ENCODE assay signal across 18 cellular contexts in the genomic region with DNA sequence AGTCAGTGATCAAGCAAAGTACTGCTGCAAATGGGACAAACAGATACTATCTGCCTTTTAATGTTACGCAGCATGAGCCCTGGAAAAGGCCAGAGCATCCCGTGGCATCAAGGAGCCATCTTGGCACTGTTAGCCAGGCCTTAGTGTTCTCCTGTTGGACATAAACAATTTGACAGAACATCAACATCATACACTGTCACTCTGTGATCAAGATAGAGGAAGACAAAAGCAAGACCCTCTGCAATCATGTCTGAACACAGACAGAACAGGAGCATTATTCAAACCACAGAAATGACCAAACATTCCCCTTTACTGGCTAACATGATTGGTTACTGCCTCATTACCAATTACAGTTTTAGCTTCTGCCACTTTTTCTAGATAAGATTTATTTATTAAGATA. TPM values are rescaled to one million over a fixed set of nuclear protein-coding genes. Genes with fewer than 3 reads are reported as not detected.
DNase-seq lines count a peak whose midpoint lies in the region; ATAC-seq and TF ChIP-seq lines count a peak whose summit lies in the region.
"Had no signal": no experiment of that assay in that cellular context is flagged by ENCODE, and none has a peak within 500 bp of the region (broad histone marks: within the 10 kb centered on the region; RNA-seq: fewer than 3 reads in every experiment).

No MANE protein-coding gene starts in this region.

- H3K27ac ChIP-seq in CD4-positive, CD25-positive, alpha-beta regulatory T cell (ENCODE audit: insufficient read depth, low read length, poor library complexity, severe bottlenecking), result no peak overlapping the region
- H3K27ac ChIP-seq: gastroesophageal sphincter, thoracic aorta, VCaP had no signal

- H3K27ac Mint-ChIP-seq in CD4-positive, CD25-positive, alpha-beta regulatory T cell, result peak overlapping the region in 2 of 3 donors; percentile 27 to 48
- peak overlapping the region; percentile 33 for H3K27ac Mint-ChIP-seq in activated naive CD8-positive, alpha-beta T cell treated with anti-CD3 and anti-CD28 coated beads, Interleukin-2, amount 50 U/mL, for 24 hours
- H3K27ac Mint-ChIP-seq in naive thymus-derived CD8-positive, alpha-beta T cell, result peak overlapping the region in 8 of 10 donors; percentile 3 to 79 (median 50)
- H3K27ac Mint-ChIP-seq: activated CD4-positive, alpha-beta memory T cell treated with anti-CD3 and anti-CD28 coated beads for 36 hours had no signal

- no peaks in the 10 kb centered on the region for H3K27me3 Mint-ChIP-seq in CD4-positive, CD25-positive, alpha-beta regulatory T cell
- H3K27me3 Mint-ChIP-seq in activated naive CD8-positive, alpha-beta T cell treated with anti-CD3 and anti-CD28 coated beads, Interleukin-2, amount 50 U/mL, for 24 hours, result no peaks in the 10 kb centered on the region
- H3K27me3 Mint-ChIP-seq in naive thymus-derived CD8-positive, alpha-beta T cell, result no peaks in the 10 kb centered on the region
- H3K27me3 Mint-ChIP-seq: activated CD4-positive, alpha-beta memory T cell treated with anti-CD3 and anti-CD28 coated beads for 36 hours; T-cell had no signal

- H3K4me1 Mint-ChIP-seq in CD4-positive, CD25-positive, alpha-beta regulatory T cell, result peaks cover 4 to 35% (median 29%) of the 10 kb centered on the region in 4 donors
- H3K4me1 Mint-ChIP-seq in activated naive CD8-positive, alpha-beta T cell treated with anti-CD3 and anti-CD28 coated beads, Interleukin-2, amount 50 U/mL, for 24 hours, result peaks cover 32% of the 10 kb centered on the region
- H3K4me1 Mint-ChIP-seq in naive thymus-derived CD8-positive, alpha-beta T cell, result peaks cover 25 to 42% (median 31%) of the 10 kb centered on the region in 4 donors

- H3K4me1 ChIP-seq in CD4-positive, CD25-positive, alpha-beta regulatory T cell (ENCODE audit: control insufficient read depth, insufficient read depth, low read length, poor library complexity, severe bottlenecking), result no peaks in the 10 kb centered on the region
- H3K4me1 ChIP-seq: Caco-2 had no signal

- TF ChIP-seq CTCF in NB4 (IDR thresholded peaks at IDR 0.05; ENCODE audit: low read depth, low read length), result no peak

- H3K4me3 ChIP-seq in CD4-positive, CD25-positive, alpha-beta regulatory T cell (ENCODE audit: low read depth, low read length), result no peak overlapping the region
- no peak overlapping the region for H3K4me3 ChIP-seq in NB4 (ENCODE audit: low read depth, low read length)
- H3K4me3 ChIP-seq: gastroesophageal sphincter, thoracic aorta had no signal

- no peak for TF ChIP-seq POLR2A in NB4 (IDR thresholded peaks at IDR 0.05; ENCODE audit: extremely low read depth, insufficient read length)

- peaks cover 86% of the 10 kb centered on the region for H3K36me3 ChIP-seq in CD4-positive, CD25-positive, alpha-beta regulatory T cell (ENCODE audit: control insufficient read depth, insufficient read depth, low read length)

- no peaks in the 10 kb centered on the region for H3K9me3 ChIP-seq in CD4-positive, CD25-positive, alpha-beta regulatory T cell (ENCODE audit: control insufficient read depth in 2 of 2, low read length in 2 of 2)
- H3K9me3 ChIP-seq: Caco-2, gastroesophageal sphincter, thoracic aorta had no signal

- POLR2A ChIA-PET in naive thymus-derived CD8-positive, alpha-beta T cell (lab: Charles Lee), result interaction anchor here (1.2 kb wide), 1 partner anchor 207 kb away, joined by 3 read pairs; no protein-coding TSS in a partner anchor

- H3K4me3 Mint-ChIP-seq in CD4-positive, CD25-positive, alpha-beta regulatory T cell, result no peak overlapping the region
- H3K4me3 Mint-ChIP-seq in activated naive CD8-positive, alpha-beta T cell treated with anti-CD3 and anti-CD28 coated beads, Interleukin-2, amount 50 U/mL, for 24 hours, result no peak overlapping the region
- H3K4me3 Mint-ChIP-seq in naive thymus-derived CD8-positive, alpha-beta T cell, result no peak overlapping the region
- H3K4me3 Mint-ChIP-seq: activated CD4-positive, alpha-beta memory T cell treated with anti-CD3 and anti-CD28 coated beads for 36 hours; activated T-cell treated with anti-CD3 and anti-CD28 coated beads, Interleukin-2, amount 50 U/mL, for 4 hours; T-cell had no signal

- no peaks in the 10 kb centered on the region for H3K27me3 ChIP-seq in CD4-positive, CD25-positive, alpha-beta regulatory T cell (ENCODE audit: control insufficient read depth, insufficient read depth, low read length)
- H3K27me3 ChIP-seq: gastroesophageal sphincter had no signal

- H3K36me3 Mint-ChIP-seq in CD4-positive, CD25-positive, alpha-beta regulatory T cell, result peaks cover 61% of the 10 kb centered on the region
- H3K36me3 Mint-ChIP-seq in activated naive CD8-positive, alpha-beta T cell treated with anti-CD3 and anti-CD28 coated beads, Interleukin-2, amount 50 U/mL, for 24 hours (ENCODE audit: low read depth), result peaks cover 62% of the 10 kb centered on the region
- H3K36me3 Mint-ChIP-seq in naive thymus-derived CD8-positive, alpha-beta T cell, result peaks cover 5 to 89% (median 14%) of the 10 kb centered on the region in 3 donors

- no peak for DNase-seq in CD4-positive, CD25-positive, alpha-beta regulatory T cell
- DNase-seq in NB4 (ENCODE audit: low read depth) (peak; percentile 24), iPS-NIHi11 (ENCODE audit: low spot score) (no peak)
- DNase-seq in activated naive CD8-positive, alpha-beta T cell treated with anti-CD3 and anti-CD28 coated beads, Interleukin-2, amount 50 U/mL, for 24 hours, result no peak
- DNase-seq in naive thymus-derived CD8-positive, alpha-beta T cell, result no peak
- DNase-seq: activated CD4-positive, alpha-beta memory T cell treated with anti-CD3 and anti-CD28 coated beads for 36 hours; activated T-cell treated with anti-CD3 and anti-CD28 coated beads, Interleukin-2, amount 50 U/mL, for 4 hours; Caco-2; left cardiac atrium; NCI-H1092 treated with DMSO at 0.1 percent for 48 hours; NCI-H524; T-cell had no signal

- H3K9me3 Mint-ChIP-seq in CD4-positive, CD25-positive, alpha-beta regulatory T cell, result no peaks in the 10 kb centered on the region
- no peaks in the 10 kb centered on the region for H3K9me3 Mint-ChIP-seq in activated naive CD8-positive, alpha-beta T cell treated with anti-CD3 and anti-CD28 coated beads, Interleukin-2, amount 50 U/mL, for 24 hours
- H3K9me3 Mint-ChIP-seq in naive thymus-derived CD8-positive, alpha-beta T cell, result no peaks in the 10 kb centered on the region
- H3K9me3 Mint-ChIP-seq: activated CD4-positive, alpha-beta memory T cell treated with anti-CD3 and anti-CD28 coated beads for 36 hours; activated T-cell treated with anti-CD3 and anti-CD28 coated beads, Interleukin-2, amount 50 U/mL, for 4 hours; T-cell had no signal

- no peak for ATAC-seq in CD4-positive, CD25-positive, alpha-beta regulatory T cell (ENCODE audit: low read depth in 2 of 2)
- ATAC-seq in activated naive CD8-positive, alpha-beta T cell treated with anti-CD3 and anti-CD28 coated beads, Interleukin-2, amount 50 U/mL, for 24 hours, result no peak
- ATAC-seq in naive thymus-derived CD8-positive, alpha-beta T cell, result no peak
- ATAC-seq in HG02798 (IDR thresholded peaks at IDR 0.05; ENCODE audit: poor library complexity, unreplicated experiment), result no peak
- no peak for ATAC-seq in HG02852 (IDR thresholded peaks at IDR 0.05; ENCODE audit: unreplicated experiment)
- ATAC-seq: esophagus mucosa, gastroesophageal sphincter, left cardiac atrium, T-cell had no signal

RNA-seq across cellular contexts. Expression of gene ROPN1L, which starts 21.2 kb away (rescaled TPM):
- 3.0 TPM for total RNA-seq in CD4-positive, CD25-positive, alpha-beta regulatory T cell
- polyA plus RNA-seq in CD4-positive, CD25-positive, alpha-beta regulatory T cell, result 10 to 100 TPM in 1 of 4 donors, 1 to 10 TPM in 3; 4.2 to 14.4 (median 7.3) TPM
- under 1 TPM in 1 of 2 experiments, not detected in 1; 0.57 TPM for total RNA-seq in naive thymus-derived CD8-positive, alpha-beta T cell
- polyA plus RNA-seq in naive thymus-derived CD8-positive, alpha-beta T cell, result 1 to 10 TPM; 1.0 to 1.7 (median 1.6) TPM
- total RNA-seq: activated CD4-positive, alpha-beta memory T cell treated with anti-CD3 and anti-CD28 coated beads for 36 hours; esophagus mucosa; thoracic aorta had no signal
